19 cellular contexts compared by ENCODE assay signal in genomic region chr3:4501991-4502390, GRCh38. TPM values are rescaled to one million over a fixed set of nuclear protein-coding genes. Genes with fewer than 3 reads are reported as not detected.
DNase-seq lines count a peak whose midpoint lies in the region; ATAC-seq and TF ChIP-seq lines count a peak whose summit lies in the region.
"Had no signal": no experiment of that assay in that cellular context is flagged by ENCODE, and none has a peak within 500 bp of the region (broad histone marks: within the 10 kb centered on the region; RNA-seq: fewer than 3 reads in every experiment).

No MANE protein-coding gene starts in this region.

- no peak overlapping the region for H2AFZ ChIP-seq in hepatocyte

- CTCF ChIA-PET in activated CD8-positive, alpha-beta T cell treated with anti-CD3 and anti-CD28 coated beads, Interleukin-2, amount 10 ng/mL, durations not matched to agents 7 days and 5 days (lab: Charles Lee) = interaction anchor here (2.0 kb wide), 1 partner anchor 17 kb away, joined by 5 read pairs; no protein-coding TSS in a partner anchor
- CTCF ChIA-PET in activated CD8-positive, alpha-beta T cell treated with anti-CD3 and anti-CD28 coated beads for 36 hours (lab: Charles Lee) = interaction anchor here (1.0 to 2.2 kb wide), 3 partner anchors 15 to 152 kb away, joined by 3 to 6 read pairs (median 3); no protein-coding TSS in a partner anchor
- CTCF ChIA-PET in activated naive CD4-positive, alpha-beta T cell treated with anti-CD3 and anti-CD28 coated beads, Interleukin-2, amount 10 ng/mL, durations not matched to agents 7 days and 5 days (lab: Charles Lee) = no interaction called here

- DNase-seq in activated CD8-positive, alpha-beta T cell treated with anti-CD3 and anti-CD28 coated beads, Interleukin-2, amount 10 ng/mL, durations not matched to agents 7 days and 5 days = no peak
- DNase-seq in activated CD8-positive, alpha-beta T cell treated with anti-CD3 and anti-CD28 coated beads for 36 hours = no peak
- DNase-seq in hepatocyte (ENCODE audit: low spot score) = no peak
- no peak for DNase-seq in nephron progenitor cell
- DNase-seq in NCI-H146 (lab: John Stamatoyannopoulos, UW) = no peak
- no peak for DNase-seq in OCI-M1 (lab: John Stamatoyannopoulos, UW)
- DNase-seq in activated naive CD4-positive, alpha-beta T cell treated with anti-CD3 and anti-CD28 coated beads, Interleukin-2, amount 10 ng/mL, durations not matched to agents 7 days and 5 days = no peak
- DNase-seq in NCI-H510A (lab: John Stamatoyannopoulos, UW) = no peak
- DNase-seq: AML-193, DND-41, KG1, MV-4-11, NCI-H187 treated with DMSO at 0.1 percent for 48 hours, NCI-H2227 treated with DMSO at 0.1 percent for 48 hours, NCI-H524 treated with DMSO at 0.1 percent for 48 hours had no signal

- H3K36me3 Mint-ChIP-seq in activated CD8-positive, alpha-beta T cell treated with anti-CD3 and anti-CD28 coated beads, Interleukin-2, amount 10 ng/mL, durations not matched to agents 7 days and 5 days (ENCODE audit: low read depth) = peaks cover 38% of the 10 kb centered on the region
- peaks cover 22% of the 10 kb centered on the region for H3K36me3 Mint-ChIP-seq in activated CD8-positive, alpha-beta T cell treated with anti-CD3 and anti-CD28 coated beads for 36 hours (ENCODE audit: low read depth)
- H3K36me3 Mint-ChIP-seq in nephron progenitor cell (ENCODE audit: low read depth) = peaks cover 48% of the 10 kb centered on the region
- peaks cover 13% of the 10 kb centered on the region for H3K36me3 Mint-ChIP-seq in activated naive CD4-positive, alpha-beta T cell treated with anti-CD3 and anti-CD28 coated beads, Interleukin-2, amount 10 ng/mL, durations not matched to agents 7 days and 5 days

- peak overlapping the region; percentile 59 for H3K27ac ChIP-seq in hepatocyte
- H3K27ac ChIP-seq: 22Rv1, SK-N-MC had no signal

- H3K36me3 ChIP-seq in hepatocyte (replicated peaks; ENCODE audit: insufficient read depth, low read depth) = no peaks in the 10 kb centered on the region

- no peaks in the 10 kb centered on the region for H3K9me2 ChIP-seq in hepatocyte (replicated peaks; ENCODE audit: insufficient read depth)

- WGBS in hepatocyte (ENCODE audit: low lambda C conversion rate, missing lambda C conversion rate) = 55% methylated on average over 8 of the region's 8 CpGs

- H3K9me3 ChIP-seq in hepatocyte (ENCODE audit: low read depth) = no peaks in the 10 kb centered on the region

- no peak for ATAC-seq in activated CD8-positive, alpha-beta T cell treated with anti-CD3 and anti-CD28 coated beads, Interleukin-2, amount 10 ng/mL, durations not matched to agents 7 days and 5 days
- no peak for ATAC-seq in activated CD8-positive, alpha-beta T cell treated with anti-CD3 and anti-CD28 coated beads for 36 hours
- ATAC-seq: Right ventricle myocardium inferior had no signal

- H3K4me2 ChIP-seq in hepatocyte = peak overlapping the region; percentile 32

- H3K79me2 ChIP-seq in hepatocyte = peaks cover 21% of the 10 kb centered on the region

- H3K4me3 ChIP-seq in hepatocyte = no peak overlapping the region
- H3K4me3 ChIP-seq: SK-N-MC had no signal

- peaks cover 31% of the 10 kb centered on the region for H3K4me1 ChIP-seq in hepatocyte (ENCODE audit: insufficient read depth)

- TF ChIP-seq CTCF in activated CD8-positive, alpha-beta T cell treated with anti-CD3 and anti-CD28 coated beads for 36 hours (IDR thresholded peaks at IDR 0.05) = no peak
- TF ChIP-seq CTCF in hepatocyte (IDR thresholded peaks at IDR 0.05; ENCODE audit: poor library complexity) = no peak
- no peak for TF ChIP-seq CTCF in nephron progenitor cell (IDR thresholded peaks at IDR 0.05)

- H3K9me3 Mint-ChIP-seq in activated CD8-positive, alpha-beta T cell treated with anti-CD3 and anti-CD28 coated beads, Interleukin-2, amount 10 ng/mL, durations not matched to agents 7 days and 5 days (ENCODE audit: insufficient read depth) = no peaks in the 10 kb centered on the region
- no peaks in the 10 kb centered on the region for H3K9me3 Mint-ChIP-seq in activated CD8-positive, alpha-beta T cell treated with anti-CD3 and anti-CD28 coated beads for 36 hours
- H3K9me3 Mint-ChIP-seq in nephron progenitor cell = no peaks in the 10 kb centered on the region
- no peaks in the 10 kb centered on the region for H3K9me3 Mint-ChIP-seq in activated naive CD4-positive, alpha-beta T cell treated with anti-CD3 and anti-CD28 coated beads, Interleukin-2, amount 10 ng/mL, durations not matched to agents 7 days and 5 days

- POLR2A ChIA-PET in activated CD8-positive, alpha-beta T cell treated with anti-CD3 and anti-CD28 coated beads, Interleukin-2, amount 10 ng/mL, durations not matched to agents 7 days and 5 days (lab: Charles Lee) = interaction anchor here (5.1 kb wide), 1 partner anchor 8 kb away, joined by 51 read pairs; the partner anchor contains the start of gene ITPR1
- POLR2A ChIA-PET in activated CD8-positive, alpha-beta T cell treated with anti-CD3 and anti-CD28 coated beads for 36 hours (lab: Charles Lee) = interaction anchor here (1.1 to 6.9 kb wide), 2 partner anchors 8 kb away, joined by 3 to 73 read pairs; partner anchors contain the start of gene ITPR1

- peaks cover 47% of the 10 kb centered on the region for H3K4me1 Mint-ChIP-seq in activated CD8-positive, alpha-beta T cell treated with anti-CD3 and anti-CD28 coated beads, Interleukin-2, amount 10 ng/mL, durations not matched to agents 7 days and 5 days (ENCODE audit: low read depth)
- H3K4me1 Mint-ChIP-seq in activated CD8-positive, alpha-beta T cell treated with anti-CD3 and anti-CD28 coated beads for 36 hours (ENCODE audit: low read depth) = peaks cover 44% of the 10 kb centered on the region
- peaks cover 91% of the 10 kb centered on the region for H3K4me1 Mint-ChIP-seq in nephron progenitor cell
- peaks cover 29% of the 10 kb centered on the region for H3K4me1 Mint-ChIP-seq in activated naive CD4-positive, alpha-beta T cell treated with anti-CD3 and anti-CD28 coated beads, Interleukin-2, amount 10 ng/mL, durations not matched to agents 7 days and 5 days

- H3K27me3 ChIP-seq in hepatocyte = no peaks in the 10 kb centered on the region

- H3K27ac Mint-ChIP-seq in activated CD8-positive, alpha-beta T cell treated with anti-CD3 and anti-CD28 coated beads, Interleukin-2, amount 10 ng/mL, durations not matched to agents 7 days and 5 days = peak overlapping the region; percentile 29
- no peak overlapping the region for H3K27ac Mint-ChIP-seq in activated CD8-positive, alpha-beta T cell treated with anti-CD3 and anti-CD28 coated beads for 36 hours
- H3K27ac Mint-ChIP-seq in nephron progenitor cell = peak overlapping the region; percentile 82
- no peak overlapping the region for H3K27ac Mint-ChIP-seq in activated naive CD4-positive, alpha-beta T cell treated with anti-CD3 and anti-CD28 coated beads, Interleukin-2, amount 10 ng/mL, durations not matched to agents 7 days and 5 days
- H3K27ac Mint-ChIP-seq: CD14-positive monocyte had no signal

- no peaks in the 10 kb centered on the region for H4K20me1 ChIP-seq in hepatocyte (ENCODE audit: insufficient read depth, poor library complexity, severe bottlenecking)

- no peaks in the 10 kb centered on the region for H3K27me3 Mint-ChIP-seq in activated CD8-positive, alpha-beta T cell treated with anti-CD3 and anti-CD28 coated beads, Interleukin-2, amount 10 ng/mL, durations not matched to agents 7 days and 5 days (ENCODE audit: low read depth)
- no peaks in the 10 kb centered on the region for H3K27me3 Mint-ChIP-seq in activated CD8-positive, alpha-beta T cell treated with anti-CD3 and anti-CD28 coated beads for 36 hours
- H3K27me3 Mint-ChIP-seq in nephron progenitor cell (ENCODE audit: low read depth, poor library complexity) = no peaks in the 10 kb centered on the region
- no peaks in the 10 kb centered on the region for H3K27me3 Mint-ChIP-seq in activated naive CD4-positive, alpha-beta T cell treated with anti-CD3 and anti-CD28 coated beads, Interleukin-2, amount 10 ng/mL, durations not matched to agents 7 days and 5 days

- H3K4me3 Mint-ChIP-seq in activated CD8-positive, alpha-beta T cell treated with anti-CD3 and anti-CD28 coated beads, Interleukin-2, amount 10 ng/mL, durations not matched to agents 7 days and 5 days = no peak overlapping the region
- H3K4me3 Mint-ChIP-seq in activated CD8-positive, alpha-beta T cell treated with anti-CD3 and anti-CD28 coated beads for 36 hours = no peak overlapping the region
- H3K4me3 Mint-ChIP-seq in nephron progenitor cell = peak overlapping the region; percentile 17
- no peak overlapping the region for H3K4me3 Mint-ChIP-seq in activated naive CD4-positive, alpha-beta T cell treated with anti-CD3 and anti-CD28 coated beads, Interleukin-2, amount 10 ng/mL, durations not matched to agents 7 days and 5 days
- H3K4me3 Mint-ChIP-seq: CD14-positive monocyte had no signal

- intact Hi-C loops in activated CD8-positive, alpha-beta T cell treated with anti-CD3 and anti-CD28 coated beads for 36 hours (cut with micrococcal nuclease) = no loop called here

RNA-seq across cellular contexts. Expression of gene ITPR1, which starts 8.8 kb away (rescaled TPM):
- 10 to 100 TPM; 53.8 to 57.3 TPM for total RNA-seq in activated CD8-positive, alpha-beta T cell treated with anti-CD3 and anti-CD28 coated beads, Interleukin-2, amount 10 ng/mL, durations not matched to agents 7 days and 5 days
- total RNA-seq in activated CD8-positive, alpha-beta T cell treated with anti-CD3 and anti-CD28 coated beads for 36 hours = 10 to 100 TPM; 93.9 to 98.2 TPM
- total RNA-seq in hepatocyte = 79.1 and 90.8 TPM in 2 replicates
- 46.8 and 54.8 TPM in 2 replicates for polyA plus RNA-seq in hepatocyte

RNA-seq across cellular contexts. Expression of gene SUMF1, which starts 34.9 kb away (rescaled TPM):
- 1 to 10 TPM; 7.4 to 8.7 TPM for total RNA-seq in activated CD8-positive, alpha-beta T cell treated with anti-CD3 and anti-CD28 coated beads, Interleukin-2, amount 10 ng/mL, durations not matched to agents 7 days and 5 days
- 1 to 10 TPM; 6.4 to 6.6 TPM for total RNA-seq in activated CD8-positive, alpha-beta T cell treated with anti-CD3 and anti-CD28 coated beads for 36 hours
- total RNA-seq in hepatocyte = 49.6 and 59.0 TPM in 2 replicates
- 43.1 and 55.5 TPM in 2 replicates for polyA plus RNA-seq in hepatocyte

Comparison
In these comparisons a context has a peak if more than half of its experiments do, and no peak if none do; other contexts are left out.
1. H3K27ac Mint-ChIP-seq: peak in activated CD8-positive, alpha-beta T cell treated with anti-CD3 and anti-CD28 coated beads, Interleukin-2, amount 10 ng/mL, durations not matched to agents 7 days and 5 days (single experiment) and nephron progenitor cell (single experiment); none in activated CD8-positive, alpha-beta T cell treated with anti-CD3 and anti-CD28 coated beads for 36 hours (single experiment) and activated naive CD4-positive, alpha-beta T cell treated with anti-CD3 and anti-CD28 coated beads, Interleukin-2, amount 10 ng/mL, durations not matched to agents 7 days and 5 days (single experiment).